Comparison of ENCODE assay signal across 6 cellular contexts in the genomic region with DNA sequence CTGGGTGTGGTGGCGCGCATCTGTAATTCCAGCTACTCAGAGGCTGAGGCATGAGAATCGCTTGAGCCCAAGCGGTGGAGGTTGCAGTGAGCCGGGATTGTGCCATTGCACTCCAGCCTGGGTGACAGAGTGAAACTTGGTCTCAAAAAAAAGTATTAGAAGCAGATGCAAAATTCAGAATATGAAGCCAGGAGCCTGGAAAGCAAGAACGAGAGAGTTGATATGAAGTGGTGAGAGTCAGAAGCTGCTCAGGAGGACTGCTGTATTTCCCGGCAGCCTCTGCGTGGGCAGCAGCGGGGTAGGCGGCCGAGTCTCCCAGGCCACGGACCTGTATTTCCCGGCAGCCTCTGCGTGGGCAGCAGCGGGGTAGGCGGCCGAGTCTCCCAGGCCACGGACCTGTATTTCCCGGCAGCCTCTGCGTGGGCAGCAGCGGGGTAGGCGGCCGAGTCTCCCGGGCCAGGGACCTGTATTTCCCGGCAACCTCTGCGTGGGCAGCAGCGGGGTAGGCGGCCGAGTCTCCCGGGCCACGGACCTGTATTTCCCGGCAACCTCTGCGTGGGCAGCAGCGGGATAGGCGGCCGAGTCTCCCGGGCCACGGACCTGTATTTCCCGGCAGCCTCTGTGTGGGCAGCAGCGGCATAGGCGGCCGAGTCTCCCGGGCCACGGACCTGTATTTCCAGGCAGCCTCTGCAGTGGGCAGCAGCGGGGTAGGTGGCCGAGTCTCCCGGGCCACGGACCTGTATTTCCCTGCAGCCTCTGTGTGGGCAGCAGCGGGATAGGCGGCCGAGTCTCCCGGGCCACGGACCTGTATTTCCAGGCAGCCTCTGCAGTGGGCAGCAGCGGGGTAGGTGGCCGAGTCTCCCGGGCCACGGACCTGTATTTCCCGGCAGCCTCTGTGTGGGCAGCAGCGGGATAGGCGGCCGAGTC.
DNase-seq lines count a peak whose midpoint lies in the region; ATAC-seq, FAIRE-seq and TF ChIP-seq lines count a peak whose summit lies in the region.
"Not testable (repeated sequence)": the region's sequence is repeated elsewhere in the genome, so short reads cannot be mapped to it uniquely, and the experiment has no call there.

No MANE protein-coding gene starts in this region.

- WGBS in K562 (ENCODE audit: insufficient coverage, low coverage, missing lambda C conversion rate): 20% methylated on average over 24 of the region's 61 CpGs
- WGBS in testis, 2 donors: 63 to 74% methylated on average over 15 to 29 of the region's 61 CpGs

- not testable (repeated sequence) for H3K36me3 Mint-ChIP-seq in central memory CD8-positive, alpha-beta T cell (ENCODE audit: insufficient read depth); neural progenitor cell
- peaks cover 21% of the 10 kb centered on the region for H3K36me3 Mint-ChIP-seq in endothelial cell (ENCODE audit: low read depth, unreplicated experiment)

- peak overlapping the region; percentile 81 for H3K4me2 ChIP-seq in K562 (ENCODE audit: insufficient read depth, low read length)
- H3K4me2 ChIP-seq in neural progenitor cell: not testable (repeated sequence)

- H3F3A ChIP-seq in neural progenitor cell (ENCODE audit: low read depth): not testable (repeated sequence)

- not testable (repeated sequence) for FAIRE-seq in K562 (lab: Jason Lieb, UNC)

- H3K4me3 ChIP-seq in K562: peak overlapping the region; percentile 35
- peak overlapping the region in 32 of 59 donors; percentile 8 to 59 (median 29) for H3K4me3 ChIP-seq in dorsolateral prefrontal cortex
- H3K4me3 ChIP-seq in neural progenitor cell: not testable (repeated sequence)
- H3K4me3 ChIP-seq in testis: peak overlapping the region; percentile 30 to 34

- H4K20me1 ChIP-seq in K562 (replicated peaks; ENCODE audit: control insufficient read depth, insufficient read depth, low read length); neural progenitor cell (ENCODE audit: low read depth): not testable (repeated sequence)

- TF ChIP-seq POLR2A in K562 (conservative IDR thresholded peaks at IDR 0.05); testis (IDR thresholded peaks at IDR 0.05): not testable (repeated sequence)

- TF ChIP-seq CTCF in K562 (IDR thresholded peaks at IDR 0.05 in 2 of 3, conservative IDR thresholded peaks at IDR 0.05 in 1 of 3; ENCODE audit: insufficient read depth in 2 of 3, low read depth in 1 of 3, low read length in 3 of 3); dorsolateral prefrontal cortex (IDR thresholded peaks at IDR 0.05 in 54 of 56, conservative IDR thresholded peaks at IDR 0.05 in 2 of 56; ENCODE audit: low read depth in 1 of 56, partially characterized antibody in 56 of 56); endothelial cell (IDR thresholded peaks at IDR 0.05; ENCODE audit: unreplicated experiment); neural progenitor cell (IDR thresholded peaks at IDR 0.05); testis (IDR thresholded peaks at IDR 0.05): not testable (repeated sequence)

- peaks cover 5 to 21% of the 10 kb centered on the region in 2 experiments; a peak in 4 of 5 replicates for H3K4me1 ChIP-seq in K562 (replicated peaks in 1 of 2; ENCODE audit: control insufficient read depth in 2 of 2, insufficient read depth in 2 of 2, low read length in 2 of 2)
- H3K4me1 ChIP-seq in neural progenitor cell, testis: not testable (repeated sequence)

- not testable (repeated sequence) for BruUV-seq in K562 (replicated peaks; lab: Mats Ljungman, UMichigan)

- H3K27me3 Mint-ChIP-seq in central memory CD8-positive, alpha-beta T cell: peaks cover 45% of the 10 kb centered on the region
- H3K27me3 Mint-ChIP-seq in endothelial cell (ENCODE audit: unreplicated experiment) (peaks cover 12% of the 10 kb centered on the region), neural progenitor cell (ENCODE audit: insufficient read depth, low read depth) (peaks cover 15% of the 10 kb centered on the region)

- H3K9me1 ChIP-seq in K562 (ENCODE audit: control insufficient read depth, insufficient read depth, low read length): not testable (repeated sequence)

- not testable (repeated sequence) for H3K9me3 ChIP-seq in K562 (replicated peaks; ENCODE audit: control insufficient read depth, insufficient read depth, low read depth, low read length); neural progenitor cell (ENCODE audit: low read depth); testis

- TF ChIP-seq EP300 in K562 (IDR thresholded peaks at IDR 0.05; ENCODE audit: low read length): not testable (repeated sequence)

- TF ChIP-seq RAD21 in K562 (CRISPR knock-in tag; conservative IDR thresholded peaks at IDR 0.05 in 1 of 2, IDR thresholded peaks at IDR 0.05 in 1 of 2): not testable (repeated sequence)

- ATAC-seq in K562: peak; percentile 47; the same call in 1 of the 3 replicates
- not testable (repeated sequence) for ATAC-seq in central memory CD8-positive, alpha-beta T cell (replicated peaks; ENCODE audit: extremely low read depth, poor library complexity, severe bottlenecking)

- POLR2A ChIA-PET in K562 (lab: Yijun Ruan, JAX): interaction anchor here (0.7 kb wide), 1 partner anchor 1203 kb away, joined by 3 read pairs; no protein-coding TSS in a partner anchor

- H3K9ac ChIP-seq in K562 (ENCODE audit: insufficient read depth in 1 of 2, low read depth in 2 of 2, low read length in 2 of 2): peak overlapping the region; percentile 38 to 85
- not testable (repeated sequence) for H3K9ac ChIP-seq in neural progenitor cell

- in situ Hi-C loops in K562 (cut with MboI): not testable (repeated sequence)

- CTCF ChIA-PET in K562 (lab: Yijun Ruan, JAX; ENCODE audit: low intra/inter-chr PET ratio): not testable (repeated sequence)

- DNase-seq in K562 (ENCODE audit: extremely low read depth in 1 of 4, low spot score in 3 of 4): peak in 1 of 4 experiments; percentile 45
- DNase-seq in central memory CD8-positive, alpha-beta T cell (ENCODE audit: low spot score in 2 of 2); dorsolateral prefrontal cortex; endothelial cell (ENCODE audit: low spot score); neural progenitor cell (ENCODE audit: low spot score); testis: not testable (repeated sequence)

- H2AFZ ChIP-seq in K562 (ENCODE audit: low read depth, low read length): peak overlapping the region; percentile 86
- not testable (repeated sequence) for H2AFZ ChIP-seq in neural progenitor cell (replicated peaks)

- H3K27me3 ChIP-seq in K562 (ENCODE audit: control insufficient read depth in 2 of 2, insufficient read depth in 2 of 2, low read length in 2 of 2); neural progenitor cell; testis: not testable (repeated sequence)
- peaks cover 0 to 11% (median 0%) of the 10 kb centered on the region in 45 donors for H3K27me3 ChIP-seq in dorsolateral prefrontal cortex

- intact Hi-C loops in K562 (cut with micrococcal nuclease); dorsolateral prefrontal cortex (cut with DNase I); testis (cut with DNase I; ENCODE audit: low total_unique reads): not testable (repeated sequence)

- peak overlapping the region; percentile 22; the same call in 1 of the 3 replicates for H3K27ac ChIP-seq in K562 (ENCODE audit: extremely low read depth, low read depth, low read length)
- not testable (repeated sequence) for H3K27ac ChIP-seq in dorsolateral prefrontal cortex, neural progenitor cell, testis

- not testable (repeated sequence) for H3K79me2 ChIP-seq in K562 (ENCODE audit: control insufficient read depth, insufficient read depth, low read length); neural progenitor cell (ENCODE audit: low read depth)

- not testable (repeated sequence) for H3K9me3 Mint-ChIP-seq in central memory CD8-positive, alpha-beta T cell; endothelial cell (ENCODE audit: unreplicated experiment)
- H3K9me3 Mint-ChIP-seq in neural progenitor cell: peaks cover 18% of the 10 kb centered on the region

- H3K27ac Mint-ChIP-seq in central memory CD8-positive, alpha-beta T cell (ENCODE audit: low read depth): peak overlapping the region; percentile 54
- H3K27ac Mint-ChIP-seq in endothelial cell (ENCODE audit: unreplicated experiment): not testable (repeated sequence)
- peak overlapping the region; percentile 53 for H3K27ac Mint-ChIP-seq in neural progenitor cell

- H3K4me1 Mint-ChIP-seq in central memory CD8-positive, alpha-beta T cell; endothelial cell (ENCODE audit: unreplicated experiment); neural progenitor cell: not testable (repeated sequence)

- H3K36me3 ChIP-seq in K562 (ENCODE audit: control insufficient read depth, insufficient read depth, low read length); neural progenitor cell; testis (ENCODE audit: low read depth, missing control alignments): not testable (repeated sequence)

- not testable (repeated sequence) for H3K4me3 Mint-ChIP-seq in central memory CD8-positive, alpha-beta T cell; neural progenitor cell
- peak overlapping the region; percentile 17 for H3K4me3 Mint-ChIP-seq in endothelial cell (ENCODE audit: unreplicated experiment)

TF ChIP-seq in K562, 482 proteins besides CTCF, POLR2A, EP300 and RAD21 (continues in another document):
- peak; percentile 54 for TF ChIP-seq EGR1 (conservative IDR thresholded peaks at IDR 0.05)
- TF ChIP-seq RBFOX2 (IDR thresholded peaks at IDR 0.05; ENCODE audit: low read depth, low read length): peak; percentile 74
- peak; percentile 73 for TF ChIP-seq ZNF589 (CRISPR knock-in tag; IDR thresholded peaks at IDR 0.05; ENCODE audit: low read depth)
- TF ChIP-seq ZNF143 (CRISPR knock-in tag; IDR thresholded peaks at IDR 0.05): peak; percentile 66; the same call in 1 of the 2 replicates
- TF ChIP-seq ZFX (CRISPR knock-in tag; IDR thresholded peaks at IDR 0.05): peak; percentile 48; the same call in 1 of the 2 replicates
